In genomic region chr1:156591432-156592157, GRCh38 we compare ENCODE assay signal across 8 cellular contexts. TPM values are rescaled to one million over a fixed set of nuclear protein-coding genes. Genes with fewer than 3 reads are reported as not detected.
DNase-seq lines count a peak whose midpoint lies in the region; ATAC-seq and TF ChIP-seq lines count a peak whose summit lies in the region.

Gene NAXE, plus strand, starts transcription at chr1:156591776. Its CDS starts 29 bp downstream, at chr1:156591805.

- 0% methylated on average over 1 to 2 of the region's 60 CpGs for WGBS in gastroesophageal sphincter (ENCODE audit: low coverage in 1 of 2), 2 donors
- WGBS in thymus, result under 1% methylated on average over 60 of the region's 60 CpGs

- no peak for TF ChIP-seq EP300 in gastroesophageal sphincter (IDR thresholded peaks at IDR 0.05)

- no peaks in the 10 kb centered on the region for H3K27me3 ChIP-seq in gastroesophageal sphincter
- peaks cover 7% of the 10 kb centered on the region for H3K27me3 ChIP-seq in neuron (ENCODE audit: insufficient read depth, low read length)
- H3K27me3 ChIP-seq in thymus (ENCODE audit: control insufficient read depth, insufficient read depth), result no peaks in the 10 kb centered on the region

- ATAC-seq in GM21619 (IDR thresholded peaks at IDR 0.05; ENCODE audit: unreplicated experiment) (peak; percentile 82), gastroesophageal sphincter (peak; percentile 96)

- no peaks in the 10 kb centered on the region for H3K9me3 ChIP-seq in KOPT-K1 (ENCODE audit: insufficient read depth, low read length, poor library complexity, severe bottlenecking)
- no peaks in the 10 kb centered on the region for H3K9me3 ChIP-seq in gastroesophageal sphincter
- no peaks in the 10 kb centered on the region for H3K9me3 ChIP-seq in neuron (ENCODE audit: low read length)
- H3K9me3 ChIP-seq in thymus (ENCODE audit: control insufficient read depth), result no peaks in the 10 kb centered on the region

- peak; percentile 52 to 62 for TF ChIP-seq POLR2A in gastroesophageal sphincter (IDR thresholded peaks at IDR 0.05)

- DNase-seq in DMS79 treated with DMSO at 0.1 percent for 48 hours (lab: John Stamatoyannopoulos, UW) (peak; percentile 44), SHP77 treated with DMSO at 0.1 percent for 48 hours (lab: John Stamatoyannopoulos, UW) (peak; percentile 81)
- peak; percentile 71 for DNase-seq in activated naive CD4-positive, alpha-beta T cell treated with Interleukin-2 at 50 U/mL for 16 hours

- H3K4me1 ChIP-seq in gastroesophageal sphincter (peaks cover 0 to 24% (median 5%) of the 10 kb centered on the region in 3 donors), neuron (ENCODE audit: insufficient read depth, low read length) (peaks cover 39% of the 10 kb centered on the region), thymus (ENCODE audit: control insufficient read depth, insufficient read depth, low read length) (peaks cover 10% of the 10 kb centered on the region)

- H3K27ac ChIP-seq in KOPT-K1 (ENCODE audit: low read depth, low read length, poor library complexity, severe bottlenecking) (peak within 1 kb of the TSS; percentile 80), gastroesophageal sphincter (peak within 1 kb of the TSS; percentile 70 to 91 (median 86)), thymus (ENCODE audit: low read depth) (peak within 1 kb of the TSS; percentile 77)

- H3K4me3 ChIP-seq in gastroesophageal sphincter, result peak within 1 kb of the TSS; percentile 80 to 83
- peak within 1 kb of the TSS; percentile 68 for H3K4me3 ChIP-seq in neuron (ENCODE audit: low read length)
- H3K4me3 ChIP-seq in thymus (ENCODE audit: low read length), result peak within 1 kb of the TSS; percentile 74

- peak within 1 kb of the TSS; percentile 24 for H2AFZ ChIP-seq in neuron (ENCODE audit: low read depth, low read length)

- no peak for TF ChIP-seq CTCF in gastroesophageal sphincter (IDR thresholded peaks at IDR 0.05)

- H3K36me3 ChIP-seq in KOPT-K1 (ENCODE audit: insufficient read depth, low read length) (peaks cover 47% of the 10 kb centered on the region), gastroesophageal sphincter (peaks cover 0 to 41% of the 10 kb centered on the region in 2 donors), neuron (ENCODE audit: insufficient read depth, low read length) (peaks cover 22% of the 10 kb centered on the region), thymus (ENCODE audit: control insufficient read depth, insufficient read depth) (peaks cover 11% of the 10 kb centered on the region)

RNA-seq across cellular contexts. Expression of gene NAXE, which starts in this region (rescaled TPM):
- total RNA-seq in gastroesophageal sphincter, result 10 to 100 TPM; 65.1 to 93.6 (median 73.4) TPM
- polyA plus RNA-seq in thymus, result 40.2 TPM

Comparison
In these comparisons a context has a peak if more than half of its experiments do, and no peak if none do; other contexts are left out.
1. Peak in every context shown above with its lines: DNase-seq, ATAC-seq, H3K4me3 ChIP-seq and H3K27ac ChIP-seq.